Comparison of ENCODE assay signal across 1 cellular context in the genomic region with DNA sequence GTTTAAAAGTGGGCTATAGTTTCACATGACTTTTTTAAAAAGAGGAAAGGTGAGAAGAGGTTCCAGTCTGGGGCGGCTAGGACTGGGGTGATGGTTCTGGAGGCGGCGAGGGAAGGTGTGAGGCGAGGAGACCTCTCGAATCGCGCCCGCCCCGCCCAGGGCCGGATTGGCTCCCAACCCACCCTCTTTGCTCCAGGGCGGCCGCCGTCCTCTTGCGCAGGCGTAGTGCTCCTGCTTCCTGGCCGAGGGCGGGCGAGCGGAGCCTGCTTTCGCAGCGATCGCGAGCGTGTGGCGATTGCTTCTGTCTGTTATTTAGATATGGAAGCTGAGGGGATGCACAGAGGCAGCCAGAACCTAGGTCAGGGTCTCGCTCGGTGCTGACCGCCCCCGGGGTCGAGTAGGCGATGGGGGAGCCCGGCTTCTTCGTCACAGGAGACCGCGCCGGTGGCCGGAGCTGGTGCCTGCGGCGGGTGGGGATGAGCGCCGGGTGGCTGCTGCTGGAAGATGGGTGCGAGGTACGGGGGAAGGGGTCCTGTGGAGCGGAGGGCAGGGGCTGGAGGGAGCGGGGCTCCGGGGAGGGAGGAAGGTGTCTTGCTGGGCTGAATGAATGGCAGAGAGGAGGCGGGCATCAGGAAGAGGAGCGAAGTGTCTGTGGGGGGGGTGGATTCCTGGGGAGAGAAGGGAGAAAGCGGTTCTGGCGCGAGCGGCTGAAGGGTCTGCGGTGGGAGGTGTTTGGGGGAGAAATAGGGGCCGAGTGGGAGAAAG.
TF ChIP-seq lines count a peak whose summit lies in the region.

A gene with protein sequence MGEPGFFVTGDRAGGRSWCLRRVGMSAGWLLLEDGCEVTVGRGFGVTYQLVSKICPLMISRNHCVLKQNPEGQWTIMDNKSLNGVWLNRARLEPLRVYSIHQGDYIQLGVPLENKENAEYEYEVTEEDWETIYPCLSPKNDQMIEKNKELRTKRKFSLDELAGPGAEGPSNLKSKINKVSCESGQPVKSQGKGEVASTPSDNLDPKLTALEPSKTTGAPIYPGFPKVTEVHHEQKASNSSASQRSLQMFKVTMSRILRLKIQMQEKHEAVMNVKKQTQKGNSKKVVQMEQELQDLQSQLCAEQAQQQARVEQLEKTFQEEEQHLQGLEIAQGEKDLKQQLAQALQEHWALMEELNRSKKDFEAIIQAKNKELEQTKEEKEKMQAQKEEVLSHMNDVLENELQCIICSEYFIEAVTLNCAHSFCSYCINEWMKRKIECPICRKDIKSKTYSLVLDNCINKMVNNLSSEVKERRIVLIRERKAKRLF (plus strand): TSS at position 223 of the 765 bp plus-strand sequence. CDS start 182 bp downstream, at position 405.

TF ChIP-seq in GM12878, 131 proteins besides CTCF, POLR2A, EP300 and RAD21 (continued from another document and continues in another):
- TF ChIP-seq, protein P1, sequence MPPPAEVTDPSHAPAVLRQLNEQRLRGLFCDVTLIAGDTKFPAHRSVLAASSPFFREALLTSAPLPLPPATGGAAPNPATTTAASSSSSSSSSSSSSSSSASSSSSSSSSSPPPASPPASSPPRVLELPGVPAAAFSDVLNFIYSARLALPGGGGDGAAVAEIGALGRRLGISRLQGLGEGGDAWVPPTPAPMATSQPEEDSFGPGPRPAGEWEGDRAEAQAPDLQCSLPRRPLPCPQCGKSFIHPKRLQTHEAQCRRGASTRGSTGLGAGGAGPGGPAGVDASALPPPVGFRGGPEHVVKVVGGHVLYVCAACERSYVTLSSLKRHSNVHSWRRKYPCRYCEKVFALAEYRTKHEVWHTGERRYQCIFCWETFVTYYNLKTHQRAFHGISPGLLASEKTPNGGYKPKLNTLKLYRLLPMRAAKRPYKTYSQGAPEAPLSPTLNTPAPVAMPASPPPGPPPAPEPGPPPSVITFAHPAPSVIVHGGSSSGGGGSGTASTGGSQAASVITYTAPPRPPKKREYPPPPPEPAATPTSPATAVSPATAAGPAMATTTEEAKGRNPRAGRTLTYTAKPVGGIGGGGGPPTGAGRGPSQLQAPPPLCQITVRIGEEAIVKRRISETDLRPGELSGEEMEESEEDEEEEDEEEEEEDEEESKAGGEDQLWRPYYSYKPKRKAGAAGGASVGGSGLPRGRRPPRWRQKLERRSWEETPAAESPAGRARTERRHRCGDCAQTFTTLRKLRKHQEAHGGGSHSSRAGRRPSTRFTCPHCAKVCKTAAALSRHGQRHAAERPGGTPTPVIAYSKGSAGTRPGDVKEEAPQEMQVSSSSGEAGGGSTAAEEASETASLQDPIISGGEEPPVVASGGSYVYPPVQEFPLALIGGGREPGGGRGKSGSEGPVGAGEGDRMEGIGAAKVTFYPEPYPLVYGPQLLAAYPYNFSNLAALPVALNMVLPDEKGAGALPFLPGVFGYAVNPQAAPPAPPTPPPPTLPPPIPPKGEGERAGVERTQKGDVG (CRISPR knock-in tag; IDR thresholded peaks at IDR 0.05) = no peak
- TF ChIP-seq, protein P2, sequence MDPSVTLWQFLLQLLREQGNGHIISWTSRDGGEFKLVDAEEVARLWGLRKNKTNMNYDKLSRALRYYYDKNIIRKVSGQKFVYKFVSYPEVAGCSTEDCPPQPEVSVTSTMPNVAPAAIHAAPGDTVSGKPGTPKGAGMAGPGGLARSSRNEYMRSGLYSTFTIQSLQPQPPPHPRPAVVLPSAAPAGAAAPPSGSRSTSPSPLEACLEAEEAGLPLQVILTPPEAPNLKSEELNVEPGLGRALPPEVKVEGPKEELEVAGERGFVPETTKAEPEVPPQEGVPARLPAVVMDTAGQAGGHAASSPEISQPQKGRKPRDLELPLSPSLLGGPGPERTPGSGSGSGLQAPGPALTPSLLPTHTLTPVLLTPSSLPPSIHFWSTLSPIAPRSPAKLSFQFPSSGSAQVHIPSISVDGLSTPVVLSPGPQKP (IDR thresholded peaks at IDR 0.05; ENCODE audit: low read depth, low read length) = no peak
- TF ChIP-seq, protein P3, sequence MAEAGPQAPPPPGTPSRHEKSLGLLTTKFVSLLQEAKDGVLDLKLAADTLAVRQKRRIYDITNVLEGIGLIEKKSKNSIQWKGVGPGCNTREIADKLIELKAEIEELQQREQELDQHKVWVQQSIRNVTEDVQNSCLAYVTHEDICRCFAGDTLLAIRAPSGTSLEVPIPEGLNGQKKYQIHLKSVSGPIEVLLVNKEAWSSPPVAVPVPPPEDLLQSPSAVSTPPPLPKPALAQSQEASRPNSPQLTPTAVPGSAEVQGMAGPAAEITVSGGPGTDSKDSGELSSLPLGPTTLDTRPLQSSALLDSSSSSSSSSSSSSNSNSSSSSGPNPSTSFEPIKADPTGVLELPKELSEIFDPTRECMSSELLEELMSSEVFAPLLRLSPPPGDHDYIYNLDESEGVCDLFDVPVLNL (IDR thresholded peaks at IDR 0.05; ENCODE audit: low read depth, low read length) = no peak
- TF ChIP-seq, protein P4, sequence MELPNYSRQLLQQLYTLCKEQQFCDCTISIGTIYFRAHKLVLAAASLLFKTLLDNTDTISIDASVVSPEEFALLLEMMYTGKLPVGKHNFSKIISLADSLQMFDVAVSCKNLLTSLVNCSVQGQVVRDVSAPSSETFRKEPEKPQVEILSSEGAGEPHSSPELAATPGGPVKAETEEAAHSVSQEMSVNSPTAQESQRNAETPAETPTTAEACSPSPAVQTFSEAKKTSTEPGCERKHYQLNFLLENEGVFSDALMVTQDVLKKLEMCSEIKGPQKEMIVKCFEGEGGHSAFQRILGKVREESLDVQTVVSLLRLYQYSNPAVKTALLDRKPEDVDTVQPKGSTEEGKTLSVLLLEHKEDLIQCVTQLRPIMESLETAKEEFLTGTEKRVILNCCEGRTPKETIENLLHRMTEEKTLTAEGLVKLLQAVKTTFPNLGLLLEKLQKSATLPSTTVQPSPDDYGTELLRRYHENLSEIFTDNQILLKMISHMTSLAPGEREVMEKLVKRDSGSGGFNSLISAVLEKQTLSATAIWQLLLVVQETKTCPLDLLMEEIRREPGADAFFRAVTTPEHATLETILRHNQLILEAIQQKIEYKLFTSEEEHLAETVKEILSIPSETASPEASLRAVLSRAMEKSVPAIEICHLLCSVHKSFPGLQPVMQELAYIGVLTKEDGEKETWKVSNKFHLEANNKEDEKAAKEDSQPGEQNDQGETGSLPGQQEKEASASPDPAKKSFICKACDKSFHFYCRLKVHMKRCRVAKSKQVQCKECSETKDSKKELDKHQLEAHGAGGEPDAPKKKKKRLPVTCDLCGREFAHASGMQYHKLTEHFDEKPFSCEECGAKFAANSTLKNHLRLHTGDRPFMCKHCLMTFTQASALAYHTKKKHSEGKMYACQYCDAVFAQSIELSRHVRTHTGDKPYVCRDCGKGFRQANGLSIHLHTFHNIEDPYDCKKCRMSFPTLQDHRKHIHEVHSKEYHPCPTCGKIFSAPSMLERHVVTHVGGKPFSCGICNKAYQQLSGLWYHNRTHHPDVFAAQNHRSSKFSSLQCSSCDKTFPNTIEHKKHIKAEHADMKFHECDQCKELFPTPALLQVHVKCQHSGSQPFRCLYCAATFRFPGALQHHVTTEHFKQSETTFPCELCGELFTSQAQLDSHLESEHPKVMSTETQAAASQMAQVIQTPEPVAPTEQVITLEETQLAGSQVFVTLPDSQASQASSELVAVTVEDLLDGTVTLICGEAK (IDR thresholded peaks at IDR 0.05; ENCODE audit: borderline replicate concordance) = no peak
- TF ChIP-seq SRF (IDR thresholded peaks at IDR 0.05; ENCODE audit: low read depth in 2 of 2, low read length in 2 of 2) (peak; percentile 70 to 97), RELA (IDR thresholded peaks at IDR 0.05; ENCODE audit: borderline replicate concordance, partially characterized antibody) (peak; percentile 64), ZNF207 (IDR thresholded peaks at IDR 0.05; ENCODE audit: borderline replicate concordance) (no peak), MYC (IDR thresholded peaks at IDR 0.05; ENCODE audit: insufficient read depth, insufficient read length, insufficient replicate concordance, low read length, severe bottlenecking) (no peak), NR2C2 (IDR thresholded peaks at IDR 0.05; ENCODE audit: borderline replicate concordance, control insufficient read depth, insufficient read length, low read depth) (no peak), KAT2A (conservative IDR thresholded peaks at IDR 0.05; ENCODE audit: control insufficient read depth, low read depth, low read length) (no peak), SREBF2 (IDR thresholded peaks at IDR 0.05; ENCODE audit: low read length) (no peak), NR2F1 (conservative IDR thresholded peaks at IDR 0.05) (no peak), TAF1 (IDR thresholded peaks at IDR 0.05; ENCODE audit: borderline replicate concordance, low read depth, low read length) (peak; percentile 79; the same call in 1 of the 2 replicates), SUZ12 (IDR thresholded peaks at IDR 0.05; ENCODE audit: unreplicated experiment) (no peak), RUNX3 (IDR thresholded peaks at IDR 0.05; ENCODE audit: low read length) (0 out of 2 replicates have a peak, but pooled peaks have one; percentile 3), PAX8 (IDR thresholded peaks at IDR 0.05) (no peak), RFX5 (IDR thresholded peaks at IDR 0.05; ENCODE audit: low read depth, low read length) (no peak), TBL1XR1 (IDR thresholded peaks at IDR 0.05; ENCODE audit: low read depth, low read length) (no peak)
- TF ChIP-seq, protein P5, sequence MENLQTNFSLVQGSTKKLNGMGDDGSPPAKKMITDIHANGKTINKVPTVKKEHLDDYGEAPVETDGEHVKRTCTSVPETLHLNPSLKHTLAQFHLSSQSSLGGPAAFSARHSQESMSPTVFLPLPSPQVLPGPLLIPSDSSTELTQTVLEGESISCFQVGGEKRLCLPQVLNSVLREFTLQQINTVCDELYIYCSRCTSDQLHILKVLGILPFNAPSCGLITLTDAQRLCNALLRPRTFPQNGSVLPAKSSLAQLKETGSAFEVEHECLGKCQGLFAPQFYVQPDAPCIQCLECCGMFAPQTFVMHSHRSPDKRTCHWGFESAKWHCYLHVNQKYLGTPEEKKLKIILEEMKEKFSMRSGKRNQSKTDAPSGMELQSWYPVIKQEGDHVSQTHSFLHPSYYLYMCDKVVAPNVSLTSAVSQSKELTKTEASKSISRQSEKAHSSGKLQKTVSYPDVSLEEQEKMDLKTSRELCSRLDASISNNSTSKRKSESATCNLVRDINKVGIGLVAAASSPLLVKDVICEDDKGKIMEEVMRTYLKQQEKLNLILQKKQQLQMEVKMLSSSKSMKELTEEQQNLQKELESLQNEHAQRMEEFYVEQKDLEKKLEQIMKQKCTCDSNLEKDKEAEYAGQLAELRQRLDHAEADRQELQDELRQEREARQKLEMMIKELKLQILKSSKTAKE (IDR thresholded peaks at IDR 0.05; ENCODE audit: low read depth, poor library complexity, severe bottlenecking) = no peak
- TF ChIP-seq, protein P6, sequence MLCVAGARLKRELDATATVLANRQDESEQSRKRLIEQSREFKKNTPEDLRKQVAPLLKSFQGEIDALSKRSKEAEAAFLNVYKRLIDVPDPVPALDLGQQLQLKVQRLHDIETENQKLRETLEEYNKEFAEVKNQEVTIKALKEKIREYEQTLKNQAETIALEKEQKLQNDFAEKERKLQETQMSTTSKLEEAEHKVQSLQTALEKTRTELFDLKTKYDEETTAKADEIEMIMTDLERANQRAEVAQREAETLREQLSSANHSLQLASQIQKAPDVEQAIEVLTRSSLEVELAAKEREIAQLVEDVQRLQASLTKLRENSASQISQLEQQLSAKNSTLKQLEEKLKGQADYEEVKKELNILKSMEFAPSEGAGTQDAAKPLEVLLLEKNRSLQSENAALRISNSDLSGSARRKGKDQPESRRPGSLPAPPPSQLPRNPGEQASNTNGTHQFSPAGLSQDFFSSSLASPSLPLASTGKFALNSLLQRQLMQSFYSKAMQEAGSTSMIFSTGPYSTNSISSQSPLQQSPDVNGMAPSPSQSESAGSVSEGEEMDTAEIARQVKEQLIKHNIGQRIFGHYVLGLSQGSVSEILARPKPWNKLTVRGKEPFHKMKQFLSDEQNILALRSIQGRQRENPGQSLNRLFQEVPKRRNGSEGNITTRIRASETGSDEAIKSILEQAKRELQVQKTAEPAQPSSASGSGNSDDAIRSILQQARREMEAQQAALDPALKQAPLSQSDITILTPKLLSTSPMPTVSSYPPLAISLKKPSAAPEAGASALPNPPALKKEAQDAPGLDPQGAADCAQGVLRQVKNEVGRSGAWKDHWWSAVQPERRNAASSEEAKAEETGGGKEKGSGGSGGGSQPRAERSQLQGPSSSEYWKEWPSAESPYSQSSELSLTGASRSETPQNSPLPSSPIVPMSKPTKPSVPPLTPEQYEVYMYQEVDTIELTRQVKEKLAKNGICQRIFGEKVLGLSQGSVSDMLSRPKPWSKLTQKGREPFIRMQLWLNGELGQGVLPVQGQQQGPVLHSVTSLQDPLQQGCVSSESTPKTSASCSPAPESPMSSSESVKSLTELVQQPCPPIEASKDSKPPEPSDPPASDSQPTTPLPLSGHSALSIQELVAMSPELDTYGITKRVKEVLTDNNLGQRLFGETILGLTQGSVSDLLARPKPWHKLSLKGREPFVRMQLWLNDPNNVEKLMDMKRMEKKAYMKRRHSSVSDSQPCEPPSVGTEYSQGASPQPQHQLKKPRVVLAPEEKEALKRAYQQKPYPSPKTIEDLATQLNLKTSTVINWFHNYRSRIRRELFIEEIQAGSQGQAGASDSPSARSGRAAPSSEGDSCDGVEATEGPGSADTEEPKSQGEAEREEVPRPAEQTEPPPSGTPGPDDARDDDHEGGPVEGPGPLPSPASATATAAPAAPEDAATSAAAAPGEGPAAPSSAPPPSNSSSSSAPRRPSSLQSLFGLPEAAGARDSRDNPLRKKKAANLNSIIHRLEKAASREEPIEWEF (IDR thresholded peaks at IDR 0.05; ENCODE audit: insufficient replicate concordance, low read depth, low read length) = peak; percentile 74
- TF ChIP-seq, protein P7, sequence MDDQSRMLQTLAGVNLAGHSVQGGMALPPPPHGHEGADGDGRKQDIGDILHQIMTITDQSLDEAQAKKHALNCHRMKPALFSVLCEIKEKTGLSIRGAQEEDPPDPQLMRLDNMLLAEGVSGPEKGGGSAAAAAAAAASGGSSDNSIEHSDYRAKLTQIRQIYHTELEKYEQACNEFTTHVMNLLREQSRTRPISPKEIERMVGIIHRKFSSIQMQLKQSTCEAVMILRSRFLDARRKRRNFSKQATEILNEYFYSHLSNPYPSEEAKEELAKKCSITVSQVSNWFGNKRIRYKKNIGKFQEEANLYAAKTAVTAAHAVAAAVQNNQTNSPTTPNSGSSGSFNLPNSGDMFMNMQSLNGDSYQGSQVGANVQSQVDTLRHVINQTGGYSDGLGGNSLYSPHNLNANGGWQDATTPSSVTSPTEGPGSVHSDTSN (IDR thresholded peaks at IDR 0.05; ENCODE audit: insufficient replicate concordance, low read depth, low read length) = no peak
- TF ChIP-seq, protein P8, sequence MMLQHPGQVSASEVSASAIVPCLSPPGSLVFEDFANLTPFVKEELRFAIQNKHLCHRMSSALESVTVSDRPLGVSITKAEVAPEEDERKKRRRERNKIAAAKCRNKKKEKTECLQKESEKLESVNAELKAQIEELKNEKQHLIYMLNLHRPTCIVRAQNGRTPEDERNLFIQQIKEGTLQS (IDR thresholded peaks at IDR 0.05; ENCODE audit: borderline replicate concordance, extremely low read depth, low read depth, low read length) = no peak
- TF ChIP-seq, protein P9, sequence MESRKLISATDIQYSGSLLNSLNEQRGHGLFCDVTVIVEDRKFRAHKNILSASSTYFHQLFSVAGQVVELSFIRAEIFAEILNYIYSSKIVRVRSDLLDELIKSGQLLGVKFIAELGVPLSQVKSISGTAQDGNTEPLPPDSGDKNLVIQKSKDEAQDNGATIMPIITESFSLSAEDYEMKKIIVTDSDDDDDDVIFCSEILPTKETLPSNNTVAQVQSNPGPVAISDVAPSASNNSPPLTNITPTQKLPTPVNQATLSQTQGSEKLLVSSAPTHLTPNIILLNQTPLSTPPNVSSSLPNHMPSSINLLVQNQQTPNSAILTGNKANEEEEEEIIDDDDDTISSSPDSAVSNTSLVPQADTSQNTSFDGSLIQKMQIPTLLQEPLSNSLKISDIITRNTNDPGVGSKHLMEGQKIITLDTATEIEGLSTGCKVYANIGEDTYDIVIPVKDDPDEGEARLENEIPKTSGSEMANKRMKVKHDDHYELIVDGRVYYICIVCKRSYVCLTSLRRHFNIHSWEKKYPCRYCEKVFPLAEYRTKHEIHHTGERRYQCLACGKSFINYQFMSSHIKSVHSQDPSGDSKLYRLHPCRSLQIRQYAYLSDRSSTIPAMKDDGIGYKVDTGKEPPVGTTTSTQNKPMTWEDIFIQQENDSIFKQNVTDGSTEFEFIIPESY (IDR thresholded peaks at IDR 0.05) = no peak
